Comparison of ENCODE assay signal across 35 cellular contexts in genomic region chr17:3952186-3952585, GRCh38. TPM values are rescaled to one million over a fixed set of nuclear protein-coding genes. Genes with fewer than 3 reads are reported as not detected.
"Had no signal": no experiment of that assay in that cellular context is flagged by ENCODE, and none has a peak within 500 bp of the region (broad histone marks: within the 10 kb centered on the region; RNA-seq: fewer than 3 reads in every experiment).

No MANE protein-coding gene starts in this region.

- H3K4me3 Mint-ChIP-seq: activated CD8-positive, alpha-beta T cell treated with anti-CD3 and anti-CD28 coated beads for 36 hours; activated naive CD4-positive, alpha-beta T cell treated with anti-CD3 and anti-CD28 coated beads, Interleukin-2, amount 10 ng/mL, durations not matched to agents 7 days and 5 days; activated naive CD8-positive, alpha-beta T cell treated with anti-CD3 and anti-CD28 coated beads, Interleukin-2, amount 50 U/mL, for 24 hours; T-helper 2 cell treated with Interferon-gamma antibody and Interleukin-4, amounts not matched to agents 5 μg/mL and 100 μg/mL, for 36 hours had no signal

- ATAC-seq: activated CD8-positive, alpha-beta T cell treated with anti-CD3 and anti-CD28 coated beads for 36 hours; activated naive CD8-positive, alpha-beta T cell treated with anti-CD3 and anti-CD28 coated beads, Interleukin-2, amount 50 U/mL, for 24 hours; PC-3; SK-N-SH treated with all-trans-retinoic acid at 6 μM for 48 hours had no signal

- H3K27me3 Mint-ChIP-seq: activated CD8-positive, alpha-beta T cell treated with anti-CD3 and anti-CD28 coated beads for 36 hours; activated naive CD4-positive, alpha-beta T cell treated with anti-CD3 and anti-CD28 coated beads, Interleukin-2, amount 10 ng/mL, durations not matched to agents 7 days and 5 days; activated naive CD8-positive, alpha-beta T cell treated with anti-CD3 and anti-CD28 coated beads, Interleukin-2, amount 50 U/mL, for 24 hours had no signal

- DNase-seq: activated CD4-positive, alpha-beta T cell treated with anti-CD3 and anti-CD28 coated beads for 48 hours; activated CD4-positive, alpha-beta T cell treated with anti-CD3 and anti-CD28 coated beads, Interleukin-2, amount 50 U/mL, for 4 hours; activated CD4-positive, CD25-positive, alpha-beta regulatory T cell treated with anti-CD3 and anti-CD28 coated beads, Interleukin-2, amount 50 U/mL, for 72 hours; activated CD8-positive, alpha-beta T cell treated with anti-CD3 and anti-CD28 coated beads for 36 hours; activated effector memory CD4-positive, alpha-beta T cell treated with Interleukin-2 at 50 U/mL for 16 hours; activated naive CD4-positive, alpha-beta T cell treated with anti-CD3 and anti-CD28 coated beads, Interleukin-2, amount 10 ng/mL, durations not matched to agents 7 days and 5 days; activated naive CD8-positive, alpha-beta T cell treated with anti-CD3 and anti-CD28 coated beads, Interleukin-2, amount 50 U/mL, for 24 hours; activated T-cell treated with anti-CD3 and anti-CD28 coated beads, Interleukin-2, amount 50 U/mL, for 1 hour; amniotic stem cell; aorta; brain microvascular endothelial cell; central memory CD4-positive, alpha-beta T cell; IMR-90; Kasumi-1; KG1; MG63; MV-4-11; NCI-H1092; NCI-H1436 treated with DMSO at 0.1 percent for 48 hours; NCI-H1694 treated with DMSO at 0.1 percent for 48 hours; NCI-H2029 treated with DMSO at 0.1 percent for 48 hours; NCI-H2107; NCI-H2171; NCI-H510A; NCI-H526; NCI-H748 treated with DMSO at 0.1 percent for 48 hours; NK-92 treated with Interleukin-12 subunit alpha and Interleukin-12 subunit beta, amount 100 ng/mL, for 24 hours; PC-3; Peyer's patch; RPMI8226; SIG-M5 had no signal

- H3K9me3 Mint-ChIP-seq: activated CD8-positive, alpha-beta T cell treated with anti-CD3 and anti-CD28 coated beads for 36 hours; activated naive CD4-positive, alpha-beta T cell treated with anti-CD3 and anti-CD28 coated beads, Interleukin-2, amount 10 ng/mL, durations not matched to agents 7 days and 5 days; activated naive CD8-positive, alpha-beta T cell treated with anti-CD3 and anti-CD28 coated beads, Interleukin-2, amount 50 U/mL, for 24 hours; T-helper 2 cell treated with Interferon-gamma antibody and Interleukin-4, amounts not matched to agents 5 μg/mL and 100 μg/mL, for 36 hours had no signal

- H3K27ac Mint-ChIP-seq: activated CD8-positive, alpha-beta T cell treated with anti-CD3 and anti-CD28 coated beads for 36 hours; activated naive CD4-positive, alpha-beta T cell treated with anti-CD3 and anti-CD28 coated beads, Interleukin-2, amount 10 ng/mL, durations not matched to agents 7 days and 5 days; activated naive CD8-positive, alpha-beta T cell treated with anti-CD3 and anti-CD28 coated beads, Interleukin-2, amount 50 U/mL, for 24 hours; T-helper 2 cell treated with Interferon-gamma antibody and Interleukin-4, amounts not matched to agents 5 μg/mL and 100 μg/mL, for 36 hours had no signal

RNA-seq across cellular contexts. Expression of gene P2RX1, which starts 35.9 kb away (rescaled TPM):
- total RNA-seq: activated CD8-positive, alpha-beta memory T cell treated with anti-CD3 and anti-CD28 coated beads for 36 hours; IMR-90; PC-3; SK-MEL-5 had no signal
- polyA plus RNA-seq: IMR-90 had no signal
